Comparison of ENCODE assay signal across 8 cellular contexts in the genomic region with DNA sequence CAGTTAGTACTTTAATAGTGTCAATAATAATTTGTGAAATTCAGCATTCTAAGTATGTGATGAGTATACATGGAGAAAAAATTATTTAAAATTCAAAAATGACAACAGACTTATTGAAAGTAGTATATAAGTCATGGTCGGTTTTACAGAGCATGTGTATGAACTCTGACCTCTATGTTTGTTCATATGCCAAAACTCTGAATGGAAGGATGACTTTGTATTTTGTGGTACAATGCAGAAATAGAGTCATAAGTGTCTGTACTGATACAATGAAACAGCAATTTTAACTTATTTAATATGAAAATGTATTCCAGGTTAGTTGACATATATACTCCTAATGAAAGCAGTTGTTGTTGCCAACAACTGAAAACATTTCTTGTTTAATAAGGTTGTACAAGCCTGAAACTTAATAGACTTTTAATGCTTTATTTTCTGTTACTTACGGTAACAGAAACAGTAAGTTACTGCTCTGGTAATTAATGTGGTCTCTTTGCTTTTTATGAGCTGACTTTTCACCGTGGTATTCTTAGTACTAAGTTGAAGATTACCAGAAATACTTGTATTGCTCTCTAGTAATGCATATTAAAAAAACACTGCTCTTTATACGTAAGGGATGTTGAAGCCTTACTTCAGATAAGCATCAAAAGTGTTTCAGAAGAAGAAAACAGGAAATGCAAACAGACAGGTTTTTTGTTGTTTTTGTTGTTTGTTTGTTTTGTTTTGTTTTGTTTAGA. TPM values are rescaled to one million over a fixed set of nuclear protein-coding genes. Genes with fewer than 3 reads are reported as not detected.
DNase-seq lines count a peak whose midpoint lies in the region; ATAC-seq and TF ChIP-seq lines count a peak whose summit lies in the region.

No MANE protein-coding gene starts in this region.

- H3K36me3 ChIP-seq in HEK293 (ENCODE audit: control insufficient read depth in 2 of 2, insufficient read depth in 1 of 2, low read length in 2 of 2) (peaks cover 8% of the 10 kb centered on the region in 2 experiments; a peak in 2 of 3 replicates), liver (ENCODE audit: control insufficient read depth in 4 of 4, insufficient read depth in 3 of 4, low read depth in 1 of 4, low read length in 3 of 4) (peaks cover 0 to 2% (median 0%) of the 10 kb centered on the region in 4 donors)

- H3K9ac ChIP-seq in liver (ENCODE audit: low read depth in 1 of 2, low read length in 2 of 2): peak overlapping the region; percentile 21 to 57

- no peak for DNase-seq in AG04449 (ENCODE audit: low read depth, low spot score)
- DNase-seq in activated naive CD8-positive, alpha-beta T cell treated with anti-CD3 and anti-CD28 coated beads for 36 hours: no peak
- no peak for DNase-seq in AG08396 (ENCODE audit: low spot score)
- no peak for DNase-seq in stimulated activated naive CD4-positive, alpha-beta T cell treated with Interleukin-2 at 50 U/mL for 16 hours (lab: John Stamatoyannopoulos, UW)
- no peak for DNase-seq in NCI-H2081 (lab: John Stamatoyannopoulos, UW)

- peak overlapping the region; percentile 96 for H3K4me3 Mint-ChIP-seq in activated naive CD8-positive, alpha-beta T cell treated with anti-CD3 and anti-CD28 coated beads for 36 hours

- WGBS in liver: 7% methylated on average over 4 of the region's 4 CpGs

- ATAC-seq in GM18511 (IDR thresholded peaks at IDR 0.05; ENCODE audit: unreplicated experiment): no peak

- H3K36me3 Mint-ChIP-seq in activated naive CD8-positive, alpha-beta T cell treated with anti-CD3 and anti-CD28 coated beads for 36 hours: peaks cover 24% of the 10 kb centered on the region

- H3K4me3 ChIP-seq in AG04449 (ENCODE audit: low read depth, low read length) (peak overlapping the region; percentile 97), HEK293 (ENCODE audit: low read depth, low read length) (peak overlapping the region; percentile 98), liver (ENCODE audit: low read depth in 1 of 3, low read length in 3 of 3) (peak overlapping the region; percentile 38 to 85 (median 46))

- no peak overlapping the region for H3K27ac ChIP-seq in HEK293 (ENCODE audit: extremely low read depth, low read depth, low read length)
- H3K27ac ChIP-seq in liver (ENCODE audit: low read depth in 1 of 2, low read length in 2 of 2): peak overlapping the region in 1 of 2 donors; percentile 11

- TF ChIP-seq CTCF in AG04449 (IDR thresholded peaks at IDR 0.05; ENCODE audit: insufficient read depth, low read length, missing control alignments) (no peak), HEK293 (tag by site-specific recombination; IDR thresholded peaks at IDR 0.05) (no peak), liver (IDR thresholded peaks at IDR 0.05; ENCODE audit: low read depth, low read length, missing input control) (no peak)

- H3K27ac Mint-ChIP-seq in activated naive CD8-positive, alpha-beta T cell treated with anti-CD3 and anti-CD28 coated beads for 36 hours: peak overlapping the region; percentile 96

- H3K27me3 ChIP-seq in liver (ENCODE audit: control insufficient read depth in 4 of 4, insufficient read depth in 4 of 4, low read length in 3 of 4): no peaks in the 10 kb centered on the region

- no peaks in the 10 kb centered on the region for H3K27me3 Mint-ChIP-seq in activated naive CD8-positive, alpha-beta T cell treated with anti-CD3 and anti-CD28 coated beads for 36 hours

- CTCF ChIA-PET in AG04449 (lab: Yijun Ruan, JAX): interaction anchor here (2.6 to 5.7 kb wide), 2 partner anchors 278 to 279 kb away, joined by 8 to 35 read pairs; partner anchors contain the start of gene PDS5A
- CTCF ChIA-PET in HEK293 (lab: Yijun Ruan, JAX): no interaction called here

- no peaks in the 10 kb centered on the region for H3K9me3 Mint-ChIP-seq in activated naive CD8-positive, alpha-beta T cell treated with anti-CD3 and anti-CD28 coated beads for 36 hours

- H3K9me3 ChIP-seq in HEK293 (ENCODE audit: control insufficient read depth, insufficient read depth, low read depth, low read length) (no peaks in the 10 kb centered on the region), liver (ENCODE audit: control insufficient read depth in 4 of 4, low read length in 3 of 4) (no peaks in the 10 kb centered on the region)

- no peak for TF ChIP-seq RAD21 in liver (IDR thresholded peaks at IDR 0.05)

- H3K4me1 Mint-ChIP-seq in activated naive CD8-positive, alpha-beta T cell treated with anti-CD3 and anti-CD28 coated beads for 36 hours: peaks cover 29% of the 10 kb centered on the region

- POLR2A ChIA-PET in AG04449 (lab: Yijun Ruan, JAX): no interaction called here
- POLR2A ChIA-PET in HEK293 (lab: Yijun Ruan, JAX): interaction anchor here (1.6 to 2.8 kb wide), 2 partner anchors 23 to 61 kb away, joined by 7 to 17 read pairs; partner anchors contain the start of gene SMIM14

- H3K4me1 ChIP-seq in HEK293 (ENCODE audit: control insufficient read depth, insufficient read depth, low read length) (no peaks in the 10 kb centered on the region; the same call in 1 of the 2 replicates), liver (ENCODE audit: control insufficient read depth in 4 of 4, insufficient read depth in 4 of 4, low read length in 3 of 4) (peaks cover 1 to 29% (median 24%) of the 10 kb centered on the region in 4 donors)

TF ChIP-seq in HEK293, 187 proteins besides CTCF, POLR2A, EP300 and RAD21 (continues in another document):
- peak; percentile 75 for TF ChIP-seq PRDM6 (tag by site-specific recombination; IDR thresholded peaks at IDR 0.05)
- TF ChIP-seq, protein P1, sequence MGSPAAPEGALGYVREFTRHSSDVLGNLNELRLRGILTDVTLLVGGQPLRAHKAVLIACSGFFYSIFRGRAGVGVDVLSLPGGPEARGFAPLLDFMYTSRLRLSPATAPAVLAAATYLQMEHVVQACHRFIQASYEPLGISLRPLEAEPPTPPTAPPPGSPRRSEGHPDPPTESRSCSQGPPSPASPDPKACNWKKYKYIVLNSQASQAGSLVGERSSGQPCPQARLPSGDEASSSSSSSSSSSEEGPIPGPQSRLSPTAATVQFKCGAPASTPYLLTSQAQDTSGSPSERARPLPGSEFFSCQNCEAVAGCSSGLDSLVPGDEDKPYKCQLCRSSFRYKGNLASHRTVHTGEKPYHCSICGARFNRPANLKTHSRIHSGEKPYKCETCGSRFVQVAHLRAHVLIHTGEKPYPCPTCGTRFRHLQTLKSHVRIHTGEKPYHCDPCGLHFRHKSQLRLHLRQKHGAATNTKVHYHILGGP (tag by site-specific recombination; IDR thresholded peaks at IDR 0.05): peak; percentile 72

TF ChIP-seq in liver, 16 proteins besides CTCF, POLR2A, EP300 and RAD21:
- TF ChIP-seq ATF3 (IDR thresholded peaks at IDR 0.05) (no peak), RXRA (IDR thresholded peaks at IDR 0.05) (peak in 1 of 2 donors; percentile 4), GABPA (IDR thresholded peaks at IDR 0.05 in 1 of 2, conservative IDR thresholded peaks at IDR 0.05 in 1 of 2) (no peak), YY1 (IDR thresholded peaks at IDR 0.05) (no peak), SP1 (IDR thresholded peaks at IDR 0.05) (no peak)
- TF ChIP-seq, protein P2, sequence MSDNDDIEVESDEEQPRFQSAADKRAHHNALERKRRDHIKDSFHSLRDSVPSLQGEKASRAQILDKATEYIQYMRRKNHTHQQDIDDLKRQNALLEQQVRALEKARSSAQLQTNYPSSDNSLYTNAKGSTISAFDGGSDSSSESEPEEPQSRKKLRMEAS (IDR thresholded peaks at IDR 0.05): peak; percentile 26
- TF ChIP-seq, protein P3, sequence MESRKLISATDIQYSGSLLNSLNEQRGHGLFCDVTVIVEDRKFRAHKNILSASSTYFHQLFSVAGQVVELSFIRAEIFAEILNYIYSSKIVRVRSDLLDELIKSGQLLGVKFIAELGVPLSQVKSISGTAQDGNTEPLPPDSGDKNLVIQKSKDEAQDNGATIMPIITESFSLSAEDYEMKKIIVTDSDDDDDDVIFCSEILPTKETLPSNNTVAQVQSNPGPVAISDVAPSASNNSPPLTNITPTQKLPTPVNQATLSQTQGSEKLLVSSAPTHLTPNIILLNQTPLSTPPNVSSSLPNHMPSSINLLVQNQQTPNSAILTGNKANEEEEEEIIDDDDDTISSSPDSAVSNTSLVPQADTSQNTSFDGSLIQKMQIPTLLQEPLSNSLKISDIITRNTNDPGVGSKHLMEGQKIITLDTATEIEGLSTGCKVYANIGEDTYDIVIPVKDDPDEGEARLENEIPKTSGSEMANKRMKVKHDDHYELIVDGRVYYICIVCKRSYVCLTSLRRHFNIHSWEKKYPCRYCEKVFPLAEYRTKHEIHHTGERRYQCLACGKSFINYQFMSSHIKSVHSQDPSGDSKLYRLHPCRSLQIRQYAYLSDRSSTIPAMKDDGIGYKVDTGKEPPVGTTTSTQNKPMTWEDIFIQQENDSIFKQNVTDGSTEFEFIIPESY (IDR thresholded peaks at IDR 0.05): peak; percentile 7

RNA-seq across cellular contexts. Expression of gene UBE2K, which starts 1.9 kb away (rescaled TPM):
- 100 to 1,000 TPM in 1 of 2 experiments, 10 to 100 TPM in 1; 92.7 to 102 TPM for total RNA-seq in activated naive CD8-positive, alpha-beta T cell treated with anti-CD3 and anti-CD28 coated beads for 36 hours
- total RNA-seq in liver: 10 to 100 TPM; 25.8 to 26.3 TPM
- 10 to 100 TPM; 21.5 to 45.3 TPM for polyA plus RNA-seq in liver

Comparison
In these comparisons a context has a peak if more than half of its experiments do, and no peak if none do; other contexts are left out.
1. H3K4me3 ChIP-seq: peak in every context shown above with its lines; median percentile 98 in HEK293; 97 in AG04449; 46 in liver.